4 cellular contexts compared by ENCODE assay signal in the genomic region with DNA sequence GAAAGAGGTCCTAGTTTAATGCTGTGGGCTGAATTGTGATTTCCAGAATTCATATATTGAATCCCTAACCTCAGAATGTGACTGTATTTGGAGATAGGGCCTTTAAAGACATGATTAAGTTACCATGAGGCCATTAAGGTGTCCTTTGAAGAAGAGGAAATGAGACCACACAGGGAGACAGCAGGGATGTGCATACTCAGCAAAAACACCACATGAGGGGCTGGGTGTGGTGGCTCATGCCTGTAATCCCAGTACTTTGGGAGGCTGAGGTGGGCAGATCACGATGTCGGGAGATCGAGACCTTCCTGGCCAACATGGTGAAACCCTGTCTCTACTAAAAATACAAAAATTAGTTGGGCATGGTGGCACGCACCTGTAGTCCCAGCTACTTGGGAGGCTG. TPM values are rescaled to one million over a fixed set of nuclear protein-coding genes. Genes with fewer than 3 reads are reported as not detected.
"Had no signal": no experiment of that assay in that cellular context is flagged by ENCODE, and none has a peak within 500 bp of the region (broad histone marks: within the 10 kb centered on the region; RNA-seq: fewer than 3 reads in every experiment).

No MANE protein-coding gene starts in this region.

RNA-seq across cellular contexts. Expression of a gene that starts 11.8 kb away (rescaled TPM):
- total RNA-seq: LHCN-M2, M059J, MCF 10A, NCI-H460 had no signal
